In the genomic region with DNA sequence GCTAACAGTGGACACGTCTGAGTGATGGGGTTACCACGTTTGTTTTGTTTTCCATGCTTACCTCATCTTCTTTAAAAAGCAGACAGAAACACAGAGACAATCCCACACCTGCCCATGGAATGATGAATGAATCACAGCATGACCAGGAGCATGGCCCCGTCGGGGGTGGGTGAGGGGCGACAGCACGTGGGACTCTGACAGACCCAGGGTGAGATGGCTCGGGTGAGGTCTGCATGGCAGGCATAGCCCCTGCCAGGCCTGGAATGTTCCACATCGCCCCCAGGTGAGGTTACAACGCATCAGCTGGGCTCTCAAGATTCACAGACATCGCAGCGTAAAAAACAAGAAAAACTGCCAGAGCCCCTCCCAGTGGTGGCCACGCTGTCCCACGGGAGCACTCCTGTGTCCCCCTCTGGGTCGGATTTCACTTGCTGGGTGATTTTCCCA, we compare ENCODE assay signal across 1 cellular context.
TF ChIP-seq lines count a peak whose summit lies in the region.

No MANE protein-coding gene starts in this region.

TF ChIP-seq in IMR-90, 13 proteins besides CTCF, POLR2A, EP300 and RAD21:
- no peak for TF ChIP-seq SMC3 (IDR thresholded peaks at IDR 0.05; ENCODE audit: low read depth, low read length)
- TF ChIP-seq MAZ (IDR thresholded peaks at IDR 0.05; ENCODE audit: borderline replicate concordance, low read depth, low read length) = no peak
- no peak for TF ChIP-seq CEBPB (IDR thresholded peaks at IDR 0.05; ENCODE audit: low read depth, low read length)
- no peak for TF ChIP-seq CHD1 (IDR thresholded peaks at IDR 0.05; ENCODE audit: low read depth, low read length)
- TF ChIP-seq, protein P1, sequence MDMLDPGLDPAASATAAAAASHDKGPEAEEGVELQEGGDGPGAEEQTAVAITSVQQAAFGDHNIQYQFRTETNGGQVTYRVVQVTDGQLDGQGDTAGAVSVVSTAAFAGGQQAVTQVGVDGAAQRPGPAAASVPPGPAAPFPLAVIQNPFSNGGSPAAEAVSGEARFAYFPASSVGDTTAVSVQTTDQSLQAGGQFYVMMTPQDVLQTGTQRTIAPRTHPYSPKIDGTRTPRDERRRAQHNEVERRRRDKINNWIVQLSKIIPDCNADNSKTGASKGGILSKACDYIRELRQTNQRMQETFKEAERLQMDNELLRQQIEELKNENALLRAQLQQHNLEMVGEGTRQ (IDR thresholded peaks at IDR 0.05; ENCODE audit: low read depth, low read length) = no peak
- TF ChIP-seq RCOR1 (IDR thresholded peaks at IDR 0.05; ENCODE audit: insufficient replicate concordance, low read length) = no peak
- no peak for TF ChIP-seq MXI1 (IDR thresholded peaks at IDR 0.05; ENCODE audit: borderline replicate concordance, low read depth, low read length)
- no peak for TF ChIP-seq RFX5 (IDR thresholded peaks at IDR 0.05; ENCODE audit: low read depth, low read length)
- TF ChIP-seq NFE2L2 (IDR thresholded peaks at IDR 0.05; ENCODE audit: low read depth, low read length) = no peak
- TF ChIP-seq MAFK (IDR thresholded peaks at IDR 0.05; ENCODE audit: low read depth, low read length) = no peak
- TF ChIP-seq FOS (IDR thresholded peaks at IDR 0.05; ENCODE audit: low read depth, low read length) = no peak
- no peak for TF ChIP-seq BHLHE40 (IDR thresholded peaks at IDR 0.05; ENCODE audit: low read depth, low read length)
- TF ChIP-seq, protein P2, sequence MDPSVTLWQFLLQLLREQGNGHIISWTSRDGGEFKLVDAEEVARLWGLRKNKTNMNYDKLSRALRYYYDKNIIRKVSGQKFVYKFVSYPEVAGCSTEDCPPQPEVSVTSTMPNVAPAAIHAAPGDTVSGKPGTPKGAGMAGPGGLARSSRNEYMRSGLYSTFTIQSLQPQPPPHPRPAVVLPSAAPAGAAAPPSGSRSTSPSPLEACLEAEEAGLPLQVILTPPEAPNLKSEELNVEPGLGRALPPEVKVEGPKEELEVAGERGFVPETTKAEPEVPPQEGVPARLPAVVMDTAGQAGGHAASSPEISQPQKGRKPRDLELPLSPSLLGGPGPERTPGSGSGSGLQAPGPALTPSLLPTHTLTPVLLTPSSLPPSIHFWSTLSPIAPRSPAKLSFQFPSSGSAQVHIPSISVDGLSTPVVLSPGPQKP (IDR thresholded peaks at IDR 0.05; ENCODE audit: borderline replicate concordance, low read depth, low read length) = no peak
